ENCODE assay signal across 10 cellular contexts in genomic region chr3:25427155-25428002, GRCh38. TPM values are rescaled to one million over a fixed set of nuclear protein-coding genes. Genes with fewer than 3 reads are reported as not detected.
DNase-seq lines count a peak whose midpoint lies in the region; ATAC-seq and TF ChIP-seq lines count a peak whose summit lies in the region.
"Had no signal": no experiment of that assay in that cellular context is flagged by ENCODE, and none has a peak within 500 bp of the region (broad histone marks: within the 10 kb centered on the region; RNA-seq: fewer than 3 reads in every experiment).

No MANE protein-coding gene starts in this region.

- H3K36me3 Mint-ChIP-seq in activated naive CD8-positive, alpha-beta T cell treated with anti-CD3 and anti-CD28 coated beads, Interleukin-2, amount 10 ng/mL, durations not matched to agents 7 days and 5 days: no peaks in the 10 kb centered on the region
- H3K36me3 Mint-ChIP-seq: memory B cell had no signal

- ATAC-seq in activated naive CD8-positive, alpha-beta T cell treated with anti-CD3 and anti-CD28 coated beads, Interleukin-2, amount 10 ng/mL, durations not matched to agents 7 days and 5 days (ENCODE audit: low read depth): no peak
- ATAC-seq in left ventricle myocardium superior: peak; percentile 12
- ATAC-seq in HG02642 (IDR thresholded peaks at IDR 0.05; ENCODE audit: poor library complexity, unreplicated experiment): no peak

- peak overlapping the region; percentile 82 for H3K27ac ChIP-seq in prostate gland

- H3K9me3 Mint-ChIP-seq in activated naive CD8-positive, alpha-beta T cell treated with anti-CD3 and anti-CD28 coated beads, Interleukin-2, amount 10 ng/mL, durations not matched to agents 7 days and 5 days: no peaks in the 10 kb centered on the region
- H3K9me3 Mint-ChIP-seq: activated B cell treated with CpG ODN at 0.5 μM for 24 hours, memory B cell had no signal

- 6% methylated on average over 19 of the region's 19 CpGs for WGBS in prostate gland

- intact Hi-C loops in left ventricle myocardium superior (cut with micrococcal nuclease): loop anchor here (10.0 kb wide), 1 partner anchor 393 kb away; no protein-coding TSS in a partner anchor
- intact Hi-C loops in prostate gland (cut with DNase I): loop anchor here (2.0 to 10.0 kb wide), 3 partner anchors 145 to 273 kb away; no protein-coding TSS in a partner anchor

- H3K36me3 ChIP-seq in prostate gland: no peaks in the 10 kb centered on the region

- no peak for TF ChIP-seq CTCF in prostate gland (IDR thresholded peaks at IDR 0.05)

- peaks cover 50% of the 10 kb centered on the region for H3K27me3 Mint-ChIP-seq in activated naive CD8-positive, alpha-beta T cell treated with anti-CD3 and anti-CD28 coated beads, Interleukin-2, amount 10 ng/mL, durations not matched to agents 7 days and 5 days

- DNase-seq in Daoy (ENCODE audit: low read depth) (peak; percentile 43), left ventricle myocardium superior (no peak), prostate gland (ENCODE audit: low spot score) (no peak), NCI-H1105 (lab: John Stamatoyannopoulos, UW) (no peak), amygdala (lab: John Stamatoyannopoulos, UW) (no peak), CD1c-positive myeloid dendritic cell (ENCODE audit: extremely low spot score) (no peak)
- DNase-seq in activated naive CD8-positive, alpha-beta T cell treated with anti-CD3 and anti-CD28 coated beads, Interleukin-2, amount 10 ng/mL, durations not matched to agents 7 days and 5 days: no peak
- DNase-seq: activated B cell treated with CpG ODN at 0.5 μM for 24 hours had no signal

- peaks cover 6% of the 10 kb centered on the region for H3K4me1 Mint-ChIP-seq in activated naive CD8-positive, alpha-beta T cell treated with anti-CD3 and anti-CD28 coated beads, Interleukin-2, amount 10 ng/mL, durations not matched to agents 7 days and 5 days
- H3K4me1 Mint-ChIP-seq: activated B cell treated with CpG ODN at 0.5 μM for 24 hours had no signal

- H3K4me1 ChIP-seq in prostate gland (replicated peaks): peaks cover 4% of the 10 kb centered on the region

- peak overlapping the region; percentile 38 to 44 for H3K4me3 ChIP-seq in prostate gland

- TF ChIP-seq POLR2A in prostate gland (IDR thresholded peaks at IDR 0.05): no peak

- POLR2A ChIA-PET in activated naive CD8-positive, alpha-beta T cell treated with anti-CD3 and anti-CD28 coated beads, Interleukin-2, amount 10 ng/mL, durations not matched to agents 7 days and 5 days (lab: Charles Lee): no interaction called here

- peaks cover 3% of the 10 kb centered on the region for H3K27me3 ChIP-seq in prostate gland (replicated peaks; ENCODE audit: insufficient read depth)

- no peak overlapping the region for H3K27ac Mint-ChIP-seq in activated naive CD8-positive, alpha-beta T cell treated with anti-CD3 and anti-CD28 coated beads, Interleukin-2, amount 10 ng/mL, durations not matched to agents 7 days and 5 days
- H3K27ac Mint-ChIP-seq: activated B cell treated with CpG ODN at 0.5 μM for 24 hours, memory B cell had no signal

- peak overlapping the region; percentile 52 for H3K4me3 Mint-ChIP-seq in activated naive CD8-positive, alpha-beta T cell treated with anti-CD3 and anti-CD28 coated beads, Interleukin-2, amount 10 ng/mL, durations not matched to agents 7 days and 5 days
- H3K4me3 Mint-ChIP-seq: activated B cell treated with CpG ODN at 0.5 μM for 24 hours, memory B cell had no signal

- no peaks in the 10 kb centered on the region for H3K9me3 ChIP-seq in prostate gland

RNA-seq across cellular contexts. Expression of gene RARB, which starts 0.7 kb away (rescaled TPM):
- total RNA-seq in Daoy (2014; rRNA removed; shearing (Covaris generic)): 4.7 and 7.1 TPM in 2 replicates
- total RNA-seq in activated naive CD8-positive, alpha-beta T cell treated with anti-CD3 and anti-CD28 coated beads, Interleukin-2, amount 10 ng/mL, durations not matched to agents 7 days and 5 days: not detected
- total RNA-seq in left ventricle myocardium superior: 22.8 TPM
- total RNA-seq in prostate gland: 10 to 100 TPM in 1 of 2 donors, 1 to 10 TPM in 1; 4.4 to 17.2 TPM
- total RNA-seq: activated B cell treated with CpG ODN at 0.5 μM for 24 hours had no signal
